ENCODE assay signal across 17 cellular contexts in the genomic region with DNA sequence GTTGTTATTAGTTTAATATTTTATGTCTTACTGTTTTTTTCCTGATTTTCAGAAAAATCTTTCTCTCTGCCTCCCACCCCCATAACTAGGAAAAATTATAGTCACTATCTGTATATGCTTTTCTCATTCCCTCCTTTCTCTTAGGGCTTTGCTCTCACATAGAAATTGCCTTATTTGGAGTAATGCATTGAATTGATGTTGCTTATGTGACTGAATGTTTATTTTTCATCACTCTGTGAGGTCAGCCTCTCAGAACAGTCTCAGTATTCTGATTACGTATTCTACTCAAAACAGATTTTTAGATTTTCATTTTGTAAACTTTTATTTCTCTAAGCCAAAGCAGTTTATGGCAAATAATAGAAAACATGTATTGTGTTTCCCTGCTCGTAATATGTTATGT.
"Had no signal": no experiment of that assay in that cellular context is flagged by ENCODE, and none has a peak within 500 bp of the region (broad histone marks: within the 10 kb centered on the region; RNA-seq: fewer than 3 reads in every experiment).

No MANE protein-coding gene starts in this region.

- H3K9me3 Mint-ChIP-seq: activated B cell treated with CpG ODN at 0.5 μM for 24 hours; activated CD4-positive, alpha-beta T cell treated with anti-CD3 and anti-CD28 coated beads, Interleukin-2, amount 10 ng/mL, durations not matched to agents 7 days and 5 days; activated naive CD4-positive, alpha-beta T cell treated with anti-CD3 and anti-CD28 coated beads, Interleukin-2, amount 10 ng/mL, durations not matched to agents 7 days and 5 days; activated T-helper 17 cell treated with anti-CD3 and anti-CD28 coated beads, Interleukin-2, amount 50 U/mL, for 72 hours had no signal

- H3K4me3 Mint-ChIP-seq: activated B cell treated with CpG ODN at 0.5 μM for 24 hours; activated CD4-positive, alpha-beta T cell treated with anti-CD3 and anti-CD28 coated beads, Interleukin-2, amount 10 ng/mL, durations not matched to agents 7 days and 5 days; activated naive CD4-positive, alpha-beta T cell treated with anti-CD3 and anti-CD28 coated beads, Interleukin-2, amount 10 ng/mL, durations not matched to agents 7 days and 5 days; activated T-helper 17 cell treated with anti-CD3 and anti-CD28 coated beads, Interleukin-2, amount 50 U/mL, for 72 hours; T-helper 17 cell had no signal

- H3K4me1 Mint-ChIP-seq: activated B cell treated with CpG ODN at 0.5 μM for 24 hours; activated CD4-positive, alpha-beta T cell treated with anti-CD3 and anti-CD28 coated beads, Interleukin-2, amount 10 ng/mL, durations not matched to agents 7 days and 5 days; activated naive CD4-positive, alpha-beta T cell treated with anti-CD3 and anti-CD28 coated beads, Interleukin-2, amount 10 ng/mL, durations not matched to agents 7 days and 5 days; activated T-helper 17 cell treated with anti-CD3 and anti-CD28 coated beads, Interleukin-2, amount 50 U/mL, for 72 hours had no signal

- DNase-seq: activated B cell treated with CpG ODN at 0.5 μM for 24 hours; activated CD4-positive, alpha-beta T cell treated with anti-CD3 and anti-CD28 coated beads, Interleukin-2, amount 10 ng/mL, durations not matched to agents 7 days and 5 days; activated naive CD4-positive, alpha-beta T cell treated with anti-CD3 and anti-CD28 coated beads, Interleukin-2, amount 10 ng/mL, durations not matched to agents 7 days and 5 days; activated T-cell treated with anti-CD3 and anti-CD28 coated beads for 4 hours; amniotic stem cell; cortex of kidney; foreskin melanocyte; head of caudate nucleus; left ventricle myocardium superior; mesendoderm; sigmoid colon; stimulated activated CD4-positive, alpha-beta T cell treated with anti-CD3 and anti-CD28 coated beads, Interleukin-2, amount 100 ng/mL, for 24 hours; stimulated activated naive CD4-positive, alpha-beta T cell; substantia nigra; T-helper 17 cell; upper lobe of left lung had no signal

- H3K27me3 Mint-ChIP-seq: activated B cell treated with CpG ODN at 0.5 μM for 24 hours; activated CD4-positive, alpha-beta T cell treated with anti-CD3 and anti-CD28 coated beads, Interleukin-2, amount 10 ng/mL, durations not matched to agents 7 days and 5 days; activated naive CD4-positive, alpha-beta T cell treated with anti-CD3 and anti-CD28 coated beads, Interleukin-2, amount 10 ng/mL, durations not matched to agents 7 days and 5 days; activated T-helper 17 cell treated with anti-CD3 and anti-CD28 coated beads, Interleukin-2, amount 50 U/mL, for 72 hours; T-helper 17 cell had no signal

- H3K27ac Mint-ChIP-seq: activated B cell treated with CpG ODN at 0.5 μM for 24 hours; activated CD4-positive, alpha-beta T cell treated with anti-CD3 and anti-CD28 coated beads, Interleukin-2, amount 10 ng/mL, durations not matched to agents 7 days and 5 days; activated naive CD4-positive, alpha-beta T cell treated with anti-CD3 and anti-CD28 coated beads, Interleukin-2, amount 10 ng/mL, durations not matched to agents 7 days and 5 days; activated T-helper 17 cell treated with anti-CD3 and anti-CD28 coated beads, Interleukin-2, amount 50 U/mL, for 72 hours; T-helper 17 cell had no signal

- ATAC-seq: activated T-helper 17 cell treated with anti-CD3 and anti-CD28 coated beads, Interleukin-2, amount 50 U/mL, for 72 hours; T-helper 17 cell had no signal
